In the genomic region with DNA sequence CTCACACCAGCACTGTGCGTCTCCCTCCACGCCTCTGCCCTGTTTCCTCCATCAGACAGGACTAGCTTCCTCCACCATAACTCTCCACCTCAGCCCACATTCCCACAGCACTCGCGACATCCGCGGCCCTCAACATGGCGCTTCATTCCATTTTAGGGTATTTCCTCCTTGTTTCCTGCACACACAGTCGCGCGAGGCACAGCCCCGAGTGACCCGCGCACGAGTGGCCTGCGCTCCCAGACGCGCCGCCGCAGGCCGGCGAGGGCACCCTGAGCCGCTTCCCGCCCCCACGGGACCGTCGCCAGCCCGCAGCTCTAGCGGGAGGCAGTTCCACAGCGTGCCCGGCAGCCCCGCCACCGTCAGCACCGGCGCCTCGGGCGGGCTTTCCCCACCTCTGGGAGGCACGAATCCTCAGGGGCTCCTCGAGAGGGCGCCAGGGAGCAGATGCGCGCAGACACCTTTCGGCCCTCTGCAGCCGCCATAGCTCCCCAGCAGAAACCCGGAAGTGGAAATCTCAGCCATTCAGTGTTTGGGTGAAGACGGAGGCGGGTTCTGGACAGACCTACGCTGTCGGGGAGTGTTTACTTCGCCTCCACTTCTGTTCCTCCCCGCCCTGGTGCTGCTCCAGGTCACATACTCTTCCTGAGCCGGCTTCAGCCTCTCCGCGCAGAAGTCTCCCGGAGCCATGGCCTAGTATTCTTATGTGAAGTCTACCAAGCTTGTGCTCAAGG, we compare ENCODE assay signal across 1 cellular context.
TF ChIP-seq lines count a peak whose summit lies in the region.

No MANE protein-coding gene starts in this region.

TF ChIP-seq in HepG2, 621 proteins besides CTCF, POLR2A, EP300 and RAD21 (continued from another document and continues in another):
- TF ChIP-seq, protein P1, sequence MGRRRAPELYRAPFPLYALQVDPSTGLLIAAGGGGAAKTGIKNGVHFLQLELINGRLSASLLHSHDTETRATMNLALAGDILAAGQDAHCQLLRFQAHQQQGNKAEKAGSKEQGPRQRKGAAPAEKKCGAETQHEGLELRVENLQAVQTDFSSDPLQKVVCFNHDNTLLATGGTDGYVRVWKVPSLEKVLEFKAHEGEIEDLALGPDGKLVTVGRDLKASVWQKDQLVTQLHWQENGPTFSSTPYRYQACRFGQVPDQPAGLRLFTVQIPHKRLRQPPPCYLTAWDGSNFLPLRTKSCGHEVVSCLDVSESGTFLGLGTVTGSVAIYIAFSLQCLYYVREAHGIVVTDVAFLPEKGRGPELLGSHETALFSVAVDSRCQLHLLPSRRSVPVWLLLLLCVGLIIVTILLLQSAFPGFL (CRISPR knock-in tag; IDR thresholded peaks at IDR 0.05), result peak; percentile 52; the same call in 1 of the 2 replicates
- TF ChIP-seq ZNF674 (CRISPR knock-in tag; IDR thresholded peaks at IDR 0.05; ENCODE audit: low read depth) (0 out of 2 replicates have a peak, but pooled peaks have one; percentile 82), FOXJ3 (CRISPR knock-in tag; IDR thresholded peaks at IDR 0.05; ENCODE audit: borderline replicate concordance) (peak; percentile 69; the same call in 1 of the 2 replicates), NFE2 (CRISPR knock-in tag; IDR thresholded peaks at IDR 0.05) (0 out of 2 replicates have a peak, but pooled peaks have one; percentile 29), ZNF607 (CRISPR knock-in tag; IDR thresholded peaks at IDR 0.05; ENCODE audit: borderline replicate concordance) (0 out of 2 replicates have a peak, but pooled peaks have one; percentile 10), MTA1 (CRISPR knock-in tag; IDR thresholded peaks at IDR 0.05; ENCODE audit: borderline replicate concordance) (peak; percentile 95), ZNF180 (CRISPR knock-in tag; IDR thresholded peaks at IDR 0.05; ENCODE audit: borderline replicate concordance, low read depth) (peak; percentile 59; the same call in 1 of the 2 replicates), KLF9 (CRISPR knock-in tag; IDR thresholded peaks at IDR 0.05; ENCODE audit: low read depth) (0 out of 2 replicates have a peak, but pooled peaks have one; percentile 76), HNF4G (IDR thresholded peaks at IDR 0.05; ENCODE audit: borderline replicate concordance, low read depth, low read length) (peak; percentile 30; the same call in 1 of the 2 replicates), HNF4G (CRISPR knock-in tag; IDR thresholded peaks at IDR 0.05; ENCODE audit: borderline replicate concordance, low read depth) (peak; percentile 76), ZNF431 (CRISPR knock-in tag; IDR thresholded peaks at IDR 0.05; ENCODE audit: borderline replicate concordance, low read depth) (peak; percentile 93), ZNF775 (CRISPR knock-in tag; IDR thresholded peaks at IDR 0.05; ENCODE audit: borderline replicate concordance) (peak; percentile 68; the same call in 1 of the 2 replicates), ZFP90 (CRISPR knock-in tag; IDR thresholded peaks at IDR 0.05; ENCODE audit: borderline replicate concordance) (peak; percentile 80; the same call in 1 of the 2 replicates), HIVEP1 (CRISPR knock-in tag; IDR thresholded peaks at IDR 0.05) (peak; percentile 70), ZNF780A (CRISPR knock-in tag; IDR thresholded peaks at IDR 0.05) (peak; percentile 89; the same call in 1 of the 2 replicates), KDM1A (CRISPR knock-in tag; IDR thresholded peaks at IDR 0.05) (peak; percentile 66), U2AF2 (IDR thresholded peaks at IDR 0.05; ENCODE audit: low read depth, low read length) (0 out of 2 replicates have a peak, but pooled peaks have one; percentile 66), ZSCAN9 (CRISPR knock-in tag; IDR thresholded peaks at IDR 0.05; ENCODE audit: borderline replicate concordance) (peak; percentile 41), ZNF879 (CRISPR knock-in tag; IDR thresholded peaks at IDR 0.05) (peak; percentile 38; the same call in 1 of the 2 replicates), ZNF878 (CRISPR knock-in tag; IDR thresholded peaks at IDR 0.05) (peak; percentile 20; the same call in 1 of the 2 replicates), SRY (CRISPR knock-in tag; IDR thresholded peaks at IDR 0.05) (peak; percentile 87), ARNTL (CRISPR knock-in tag; IDR thresholded peaks at IDR 0.05) (peak; percentile 88), TEAD3 (CRISPR knock-in tag; optimal IDR thresholded peaks at IDR 0.05; ENCODE audit: borderline replicate concordance) (peak; percentile 58), NCOA1 (CRISPR knock-in tag; IDR thresholded peaks at IDR 0.05) (peak; percentile 84; the same call in 1 of the 2 replicates), PAX8 (CRISPR knock-in tag; IDR thresholded peaks at IDR 0.05; ENCODE audit: borderline replicate concordance) (peak; percentile 95), ZNF577 (CRISPR knock-in tag; IDR thresholded peaks at IDR 0.05; ENCODE audit: borderline replicate concordance, low read depth) (peak; percentile 67; the same call in 1 of the 2 replicates), TMF1 (CRISPR knock-in tag; IDR thresholded peaks at IDR 0.05; ENCODE audit: low read depth) (peak; percentile 95), ZNF501 (CRISPR knock-in tag; IDR thresholded peaks at IDR 0.05) (peak; percentile 98), ZFX (CRISPR knock-in tag; IDR thresholded peaks at IDR 0.05; ENCODE audit: low read depth) (peak; percentile 84)
- TF ChIP-seq, protein P2, sequence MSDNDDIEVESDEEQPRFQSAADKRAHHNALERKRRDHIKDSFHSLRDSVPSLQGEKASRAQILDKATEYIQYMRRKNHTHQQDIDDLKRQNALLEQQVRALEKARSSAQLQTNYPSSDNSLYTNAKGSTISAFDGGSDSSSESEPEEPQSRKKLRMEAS (IDR thresholded peaks at IDR 0.05), result peak; percentile 89
- TF ChIP-seq, protein P3, sequence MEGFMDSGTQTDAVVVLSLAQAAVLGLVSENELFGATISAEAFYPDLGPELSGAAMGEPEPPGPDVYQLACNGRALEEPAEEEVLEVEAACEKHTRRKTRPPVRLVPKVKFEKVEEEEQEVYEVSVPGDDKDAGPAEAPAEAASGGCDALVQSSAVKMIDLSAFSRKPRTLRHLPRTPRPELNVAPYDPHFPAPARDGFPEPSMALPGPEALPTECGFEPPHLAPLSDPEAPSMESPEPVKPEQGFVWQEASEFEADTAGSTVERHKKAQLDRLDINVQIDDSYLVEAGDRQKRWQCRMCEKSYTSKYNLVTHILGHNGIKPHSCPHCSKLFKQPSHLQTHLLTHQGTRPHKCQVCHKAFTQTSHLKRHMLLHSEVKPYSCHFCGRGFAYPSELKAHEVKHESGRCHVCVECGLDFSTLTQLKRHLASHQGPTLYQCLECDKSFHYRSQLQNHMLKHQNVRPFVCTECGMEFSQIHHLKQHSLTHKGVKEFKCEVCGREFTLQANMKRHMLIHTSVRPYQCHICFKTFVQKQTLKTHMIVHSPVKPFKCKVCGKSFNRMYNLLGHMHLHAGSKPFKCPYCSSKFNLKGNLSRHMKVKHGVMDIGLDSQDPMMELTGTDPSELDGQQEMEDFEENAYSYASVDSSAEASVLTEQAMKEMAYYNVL (CRISPR knock-in tag; IDR thresholded peaks at IDR 0.05; ENCODE audit: borderline replicate concordance), result 0 out of 2 replicates have a peak, but pooled peaks have one; percentile 60
- TF ChIP-seq, protein P4, sequence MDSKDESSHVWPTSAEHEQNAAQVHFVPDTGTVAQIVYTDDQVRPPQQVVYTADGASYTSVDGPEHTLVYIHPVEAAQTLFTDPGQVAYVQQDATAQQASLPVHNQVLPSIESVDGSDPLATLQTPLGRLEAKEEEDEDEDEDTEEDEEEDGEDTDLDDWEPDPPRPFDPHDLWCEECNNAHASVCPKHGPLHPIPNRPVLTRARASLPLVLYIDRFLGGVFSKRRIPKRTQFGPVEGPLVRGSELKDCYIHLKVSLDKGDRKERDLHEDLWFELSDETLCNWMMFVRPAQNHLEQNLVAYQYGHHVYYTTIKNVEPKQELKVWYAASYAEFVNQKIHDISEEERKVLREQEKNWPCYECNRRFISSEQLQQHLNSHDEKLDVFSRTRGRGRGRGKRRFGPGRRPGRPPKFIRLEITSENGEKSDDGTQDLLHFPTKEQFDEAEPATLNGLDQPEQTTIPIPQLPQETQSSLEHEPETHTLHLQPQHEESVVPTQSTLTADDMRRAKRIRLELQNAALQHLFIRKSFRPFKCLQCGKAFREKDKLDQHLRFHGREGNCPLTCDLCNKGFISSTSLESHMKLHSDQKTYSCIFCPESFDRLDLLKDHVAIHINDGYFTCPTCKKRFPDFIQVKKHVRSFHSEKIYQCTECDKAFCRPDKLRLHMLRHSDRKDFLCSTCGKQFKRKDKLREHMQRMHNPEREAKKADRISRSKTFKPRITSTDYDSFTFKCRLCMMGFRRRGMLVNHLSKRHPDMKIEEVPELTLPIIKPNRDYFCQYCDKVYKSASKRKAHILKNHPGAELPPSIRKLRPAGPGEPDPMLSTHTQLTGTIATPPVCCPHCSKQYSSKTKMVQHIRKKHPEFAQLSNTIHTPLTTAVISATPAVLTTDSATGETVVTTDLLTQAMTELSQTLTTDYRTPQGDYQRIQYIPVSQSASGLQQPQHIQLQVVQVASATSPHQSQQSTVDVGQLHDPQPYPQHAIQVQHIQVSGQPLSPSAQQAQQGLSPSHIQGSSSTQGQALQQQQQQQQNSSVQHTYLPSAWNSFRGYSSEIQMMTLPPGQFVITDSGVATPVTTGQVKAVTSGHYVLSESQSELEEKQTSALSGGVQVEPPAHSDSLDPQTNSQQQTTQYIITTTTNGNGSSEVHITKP (CRISPR knock-in tag; IDR thresholded peaks at IDR 0.05; ENCODE audit: low read depth), result peak; percentile 32; the same call in 1 of the 2 replicates
- TF ChIP-seq, protein P5, sequence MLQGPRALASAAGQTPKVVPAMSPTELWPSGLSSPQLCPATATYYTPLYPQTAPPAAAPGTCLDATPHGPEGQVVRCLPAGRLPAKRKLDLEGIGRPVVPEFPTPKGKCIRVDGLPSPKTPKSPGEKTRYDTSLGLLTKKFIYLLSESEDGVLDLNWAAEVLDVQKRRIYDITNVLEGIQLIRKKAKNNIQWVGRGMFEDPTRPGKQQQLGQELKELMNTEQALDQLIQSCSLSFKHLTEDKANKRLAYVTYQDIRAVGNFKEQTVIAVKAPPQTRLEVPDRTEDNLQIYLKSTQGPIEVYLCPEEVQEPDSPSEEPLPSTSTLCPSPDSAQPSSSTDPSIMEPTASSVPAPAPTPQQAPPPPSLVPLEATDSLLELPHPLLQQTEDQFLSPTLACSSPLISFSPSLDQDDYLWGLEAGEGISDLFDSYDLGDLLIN (CRISPR knock-in tag; IDR thresholded peaks at IDR 0.05; ENCODE audit: borderline replicate concordance), result peak; percentile 86
- TF ChIP-seq, protein P6, sequence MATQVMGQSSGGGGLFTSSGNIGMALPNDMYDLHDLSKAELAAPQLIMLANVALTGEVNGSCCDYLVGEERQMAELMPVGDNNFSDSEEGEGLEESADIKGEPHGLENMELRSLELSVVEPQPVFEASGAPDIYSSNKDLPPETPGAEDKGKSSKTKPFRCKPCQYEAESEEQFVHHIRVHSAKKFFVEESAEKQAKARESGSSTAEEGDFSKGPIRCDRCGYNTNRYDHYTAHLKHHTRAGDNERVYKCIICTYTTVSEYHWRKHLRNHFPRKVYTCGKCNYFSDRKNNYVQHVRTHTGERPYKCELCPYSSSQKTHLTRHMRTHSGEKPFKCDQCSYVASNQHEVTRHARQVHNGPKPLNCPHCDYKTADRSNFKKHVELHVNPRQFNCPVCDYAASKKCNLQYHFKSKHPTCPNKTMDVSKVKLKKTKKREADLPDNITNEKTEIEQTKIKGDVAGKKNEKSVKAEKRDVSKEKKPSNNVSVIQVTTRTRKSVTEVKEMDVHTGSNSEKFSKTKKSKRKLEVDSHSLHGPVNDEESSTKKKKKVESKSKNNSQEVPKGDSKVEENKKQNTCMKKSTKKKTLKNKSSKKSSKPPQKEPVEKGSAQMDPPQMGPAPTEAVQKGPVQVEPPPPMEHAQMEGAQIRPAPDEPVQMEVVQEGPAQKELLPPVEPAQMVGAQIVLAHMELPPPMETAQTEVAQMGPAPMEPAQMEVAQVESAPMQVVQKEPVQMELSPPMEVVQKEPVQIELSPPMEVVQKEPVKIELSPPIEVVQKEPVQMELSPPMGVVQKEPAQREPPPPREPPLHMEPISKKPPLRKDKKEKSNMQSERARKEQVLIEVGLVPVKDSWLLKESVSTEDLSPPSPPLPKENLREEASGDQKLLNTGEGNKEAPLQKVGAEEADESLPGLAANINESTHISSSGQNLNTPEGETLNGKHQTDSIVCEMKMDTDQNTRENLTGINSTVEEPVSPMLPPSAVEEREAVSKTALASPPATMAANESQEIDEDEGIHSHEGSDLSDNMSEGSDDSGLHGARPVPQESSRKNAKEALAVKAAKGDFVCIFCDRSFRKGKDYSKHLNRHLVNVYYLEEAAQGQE (IDR thresholded peaks at IDR 0.05; ENCODE audit: borderline replicate concordance in 1 of 2, low read depth in 1 of 2, low read length in 2 of 2), result peak in 1 of 2 experiments; percentile 69; a peak in 1 of 4 replicates
- TF ChIP-seq, protein P7, sequence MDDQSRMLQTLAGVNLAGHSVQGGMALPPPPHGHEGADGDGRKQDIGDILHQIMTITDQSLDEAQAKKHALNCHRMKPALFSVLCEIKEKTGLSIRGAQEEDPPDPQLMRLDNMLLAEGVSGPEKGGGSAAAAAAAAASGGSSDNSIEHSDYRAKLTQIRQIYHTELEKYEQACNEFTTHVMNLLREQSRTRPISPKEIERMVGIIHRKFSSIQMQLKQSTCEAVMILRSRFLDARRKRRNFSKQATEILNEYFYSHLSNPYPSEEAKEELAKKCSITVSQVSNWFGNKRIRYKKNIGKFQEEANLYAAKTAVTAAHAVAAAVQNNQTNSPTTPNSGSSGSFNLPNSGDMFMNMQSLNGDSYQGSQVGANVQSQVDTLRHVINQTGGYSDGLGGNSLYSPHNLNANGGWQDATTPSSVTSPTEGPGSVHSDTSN (CRISPR knock-in tag; IDR thresholded peaks at IDR 0.05; ENCODE audit: borderline replicate concordance), result peak; percentile 82; the same call in 1 of the 2 replicates
- TF ChIP-seq, protein P8, sequence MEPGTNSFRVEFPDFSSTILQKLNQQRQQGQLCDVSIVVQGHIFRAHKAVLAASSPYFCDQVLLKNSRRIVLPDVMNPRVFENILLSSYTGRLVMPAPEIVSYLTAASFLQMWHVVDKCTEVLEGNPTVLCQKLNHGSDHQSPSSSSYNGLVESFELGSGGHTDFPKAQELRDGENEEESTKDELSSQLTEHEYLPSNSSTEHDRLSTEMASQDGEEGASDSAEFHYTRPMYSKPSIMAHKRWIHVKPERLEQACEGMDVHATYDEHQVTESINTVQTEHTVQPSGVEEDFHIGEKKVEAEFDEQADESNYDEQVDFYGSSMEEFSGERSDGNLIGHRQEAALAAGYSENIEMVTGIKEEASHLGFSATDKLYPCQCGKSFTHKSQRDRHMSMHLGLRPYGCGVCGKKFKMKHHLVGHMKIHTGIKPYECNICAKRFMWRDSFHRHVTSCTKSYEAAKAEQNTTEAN (CRISPR knock-in tag; conservative IDR thresholded peaks at IDR 0.05), result 0 out of 2 replicates have a peak, but pooled peaks have one; percentile 31
- TF ChIP-seq, protein P9, sequence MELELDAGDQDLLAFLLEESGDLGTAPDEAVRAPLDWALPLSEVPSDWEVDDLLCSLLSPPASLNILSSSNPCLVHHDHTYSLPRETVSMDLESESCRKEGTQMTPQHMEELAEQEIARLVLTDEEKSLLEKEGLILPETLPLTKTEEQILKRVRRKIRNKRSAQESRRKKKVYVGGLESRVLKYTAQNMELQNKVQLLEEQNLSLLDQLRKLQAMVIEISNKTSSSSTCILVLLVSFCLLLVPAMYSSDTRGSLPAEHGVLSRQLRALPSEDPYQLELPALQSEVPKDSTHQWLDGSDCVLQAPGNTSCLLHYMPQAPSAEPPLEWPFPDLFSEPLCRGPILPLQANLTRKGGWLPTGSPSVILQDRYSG (CRISPR knock-in tag; IDR thresholded peaks at IDR 0.05), result 0 out of 2 replicates have a peak, but pooled peaks have one; percentile 74
